12 cellular contexts compared by ENCODE assay signal in the genomic region with DNA sequence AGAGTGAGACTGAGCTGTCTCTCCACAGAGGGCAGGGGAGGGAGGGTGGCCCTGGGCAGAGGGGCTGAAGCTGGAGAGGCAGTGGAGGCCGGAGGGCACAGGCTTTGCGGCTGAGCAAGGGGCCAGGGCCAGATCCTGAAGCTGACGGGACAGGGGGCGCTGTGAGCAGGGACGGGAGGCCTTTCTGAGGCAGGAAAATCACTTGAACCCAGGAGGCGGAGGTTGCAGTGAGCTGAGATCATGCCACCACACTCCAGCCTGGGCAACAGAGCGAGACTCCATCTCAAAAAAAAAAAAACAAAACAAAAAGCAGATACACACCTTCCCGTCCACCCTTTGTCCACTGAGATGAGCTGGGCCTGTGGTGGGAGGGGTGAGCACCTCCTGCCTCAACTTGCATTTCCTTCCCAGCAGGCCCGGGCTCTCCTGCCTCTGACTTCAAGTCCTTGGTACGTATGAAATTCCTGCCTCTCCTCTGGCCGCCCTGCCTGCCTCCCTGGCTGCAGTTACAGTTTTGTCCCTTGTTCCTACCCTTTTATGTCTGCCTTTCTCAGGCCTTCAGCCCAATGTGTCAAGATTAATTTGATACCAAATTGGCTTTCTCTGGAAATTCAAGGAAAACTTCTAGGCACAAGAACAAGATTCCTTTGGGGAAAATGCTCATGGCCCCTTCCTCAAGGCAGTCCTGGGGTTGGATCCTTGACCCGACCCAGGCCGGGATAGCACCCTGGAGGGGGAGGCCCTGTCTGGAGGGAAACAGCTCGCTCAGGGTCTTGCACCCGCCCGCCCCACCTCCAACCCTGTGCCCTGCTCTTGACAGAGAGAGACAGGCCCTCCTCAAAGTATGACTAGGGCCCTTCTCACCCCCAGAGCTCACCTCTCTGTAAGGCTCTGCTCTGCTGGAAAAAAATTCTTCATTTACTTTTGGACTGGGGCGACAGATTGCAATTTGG. TPM values are rescaled to one million over a fixed set of nuclear protein-coding genes. Genes with fewer than 3 reads are reported as not detected.
DNase-seq lines count a peak whose midpoint lies in the region; ATAC-seq, FAIRE-seq and TF ChIP-seq lines count a peak whose summit lies in the region.
"Had no signal": no experiment of that assay in that cellular context is flagged by ENCODE, and none has a peak within 500 bp of the region (broad histone marks: within the 10 kb centered on the region; RNA-seq: fewer than 3 reads in every experiment).

No MANE protein-coding gene starts in this region.

- TF ChIP-seq EP300 in HepG2 (IDR thresholded peaks at IDR 0.05; ENCODE audit: low read depth in 2 of 2, low read length in 2 of 2), result no peak
- TF ChIP-seq EP300 in HepG2 (CRISPR knock-in tag; IDR thresholded peaks at IDR 0.05; ENCODE audit: borderline replicate concordance), result no peak

- no peaks in the 10 kb centered on the region for H3K79me2 ChIP-seq in HepG2 (ENCODE audit: insufficient read depth, low read length)

- H3K9ac ChIP-seq in HepG2 (ENCODE audit: insufficient read depth, low read depth, low read length), result no peak overlapping the region

- no peak for FAIRE-seq in HepG2 (lab: Jason Lieb, UNC)

- DNase-seq in cardiac muscle cell (ENCODE audit: low read depth in 1 of 2, low spot score in 1 of 2) (peak; percentile 42 to 86), right atrium auricular region (ENCODE audit: low spot score) (no peak), dedifferentiated amniotic fluid mesenchymal stem cell (ENCODE audit: extremely low spot score) (peak; percentile 67), HepG2 (ENCODE audit: low spot score) (no peak), NCI-H2227 treated with DMSO at 0.1 percent for 48 hours (lab: John Stamatoyannopoulos, UW) (no peak), SIG-M5 treated with dmso at 0.1 percent for 504 hours (lab: John Stamatoyannopoulos, UW; ENCODE audit: unreplicated experiment) (no peak)
- DNase-seq: stimulated activated CD8-positive, alpha-beta memory T cell treated with anti-CD3 and anti-CD28 coated beads, Interleukin-4, amount 100 ng/mL, for 48 hours had no signal

- no peak for TF ChIP-seq CTCF in cardiac muscle cell (IDR thresholded peaks at IDR 0.05; ENCODE audit: low read depth, low read length)
- no peak for TF ChIP-seq CTCF in right atrium auricular region (IDR thresholded peaks at IDR 0.05)
- TF ChIP-seq CTCF in HepG2 (CRISPR knock-in tag; IDR thresholded peaks at IDR 0.05), result peak; percentile 61

- no TSS peak for BruUV-seq in HepG2 (replicated peaks; lab: Mats Ljungman, UMichigan)

- H3K27me3 ChIP-seq in cardiac muscle cell (no peaks in the 10 kb centered on the region), right atrium auricular region (no peaks in the 10 kb centered on the region), HepG2 (ENCODE audit: control insufficient read depth in 1 of 2, insufficient read depth in 2 of 2, low read length in 2 of 2) (no peaks in the 10 kb centered on the region; a peak in 1 of 5 replicates)

- H3K4me2 ChIP-seq in HepG2 (ENCODE audit: low read depth, low read length), result peak overlapping the region; percentile 53

- H3K36me3 ChIP-seq in cardiac muscle cell (no peaks in the 10 kb centered on the region), right atrium auricular region (no peaks in the 10 kb centered on the region), HepG2 (replicated peaks in 1 of 2; ENCODE audit: control insufficient read depth in 1 of 2, insufficient read depth in 2 of 2, low read length in 2 of 2) (no peaks in the 10 kb centered on the region)

- 31% methylated on average over 12 of the region's 17 CpGs for WGBS in HepG2 (ENCODE audit: low lambda C conversion rate)

- no peak for TF ChIP-seq RAD21 in HepG2 (CRISPR knock-in tag; IDR thresholded peaks at IDR 0.05)

- H3K4me3 ChIP-seq in cardiac muscle cell (no peak overlapping the region), right atrium auricular region (no peak overlapping the region), HepG2 (replicated peaks in 1 of 3; ENCODE audit: insufficient read depth in 1 of 3, low read depth in 2 of 3, low read length in 3 of 3) (no peak overlapping the region)

- peak overlapping the region; percentile 88 for H3K27ac ChIP-seq in cardiac muscle cell
- peak overlapping the region in 1 of 2 donors; percentile 66 for H3K27ac ChIP-seq in right atrium auricular region
- H3K27ac ChIP-seq in HepG2 (ENCODE audit: extremely low read length, insufficient read depth, low read length), result no peak overlapping the region

- ATAC-seq in HepG2 (peak; percentile 64), HG03354 (IDR thresholded peaks at IDR 0.05; ENCODE audit: poor library complexity, severe bottlenecking, unreplicated experiment) (no peak), GM18505 (IDR thresholded peaks at IDR 0.05; ENCODE audit: unreplicated experiment) (no peak)

- intact Hi-C loops in HepG2 (cut with micrococcal nuclease; ENCODE audit: unreplicated experiment), result no loop called here

- TF ChIP-seq POLR2A in HepG2 (IDR thresholded peaks at IDR 0.05; ENCODE audit: insufficient read depth in 1 of 2, low read depth in 2 of 2, low read length in 2 of 2), result no peak
- TF ChIP-seq POLR2A in GM18505 (IDR thresholded peaks at IDR 0.05; ENCODE audit: borderline replicate concordance, extremely low read depth, insufficient read depth, insufficient read length), result no peak

- peaks cover 12% of the 10 kb centered on the region for H3K4me1 ChIP-seq in cardiac muscle cell (ENCODE audit: low read depth)
- peaks cover 0 to 34% of the 10 kb centered on the region in 2 donors for H3K4me1 ChIP-seq in right atrium auricular region
- H3K4me1 ChIP-seq in HepG2 (ENCODE audit: insufficient read depth, low read length), result peaks cover 70% of the 10 kb centered on the region

- POLR2A ChIA-PET in HepG2 (lab: Yijun Ruan, JAX), result interaction anchor here (0.9 to 2.0 kb wide), 2 partner anchors 12 to 23 kb away, joined by 3 to 6 read pairs; a partner anchor contains a TSS

- in situ Hi-C loops in HepG2 (cut with HindIII; ENCODE audit: extremely low pct_ligation_motif_present, low pct_unique_long_range_greater_than_20kb), result loop anchor here (10.0 kb wide), 1 partner anchor 283 kb away; a partner anchor contains a TSS

- H2AFZ ChIP-seq in HepG2 (ENCODE audit: low read length), result no peak overlapping the region

- no peaks in the 10 kb centered on the region for H4K20me1 ChIP-seq in HepG2 (ENCODE audit: insufficient read depth, low read length)

- H3K9me3 ChIP-seq in cardiac muscle cell (ENCODE audit: low read depth), result no peaks in the 10 kb centered on the region
- H3K9me3 ChIP-seq in right atrium auricular region, result no peaks in the 10 kb centered on the region
- H3K9me3 ChIP-seq in HepG2 (ENCODE audit: low read length), result no peaks in the 10 kb centered on the region

- CTCF ChIA-PET in HepG2 (lab: Yijun Ruan, JAX; ENCODE audit: low intra/inter-chr PET ratio, low total read pairs), result no interaction called here

RNA-seq across cellular contexts. Expression of a gene that starts 11.2 kb away (rescaled TPM):
- 28.8 and 44.2 TPM in 2 replicates for total RNA-seq in cardiac muscle cell
- polyA plus RNA-seq in cardiac muscle cell, result 51.9 and 65.5 TPM in 2 replicates
- total RNA-seq in right atrium auricular region, result 10 to 100 TPM; 21.9 to 41.1 TPM
- 1.9 and 3.9 TPM in 2 replicates for total RNA-seq in HepG2 (2016; rRNA removed; fragmentation: Illumina TruSeq; extraction: Trizol)
- 1.3 and 1.4 TPM in 2 replicates for total RNA-seq in HepG2 (2016; cell fraction: cytosol; rRNA removed; fragmentation: Illumina TruSeq; extraction: Trizol; ENCODE audit: low read depth)
- 1.4 and 3.5 TPM in 2 replicates for total RNA-seq in HepG2 (2016; cell fraction: insoluble cytoplasmic fraction; rRNA removed; fragmentation: Illumina TruSeq; extraction: Trizol)
- total RNA-seq in HepG2 (2016; cell fraction: membrane; rRNA removed; fragmentation: Illumina TruSeq; extraction: Trizol), result 2.8 TPM in 2 replicates
- 5.1 and 8.0 TPM in 2 replicates for total RNA-seq in HepG2 (2016; cell fraction: nucleus; rRNA removed; fragmentation: Illumina TruSeq; extraction: Trizol)
- 15.1 and 16.4 TPM in 2 replicates for polyA plus RNA-seq in HepG2 (2011; rRNA removed)
- polyA plus RNA-seq in HepG2 (2011; cell fraction: cytosol; rRNA removed), result 7.9 and 8.3 TPM in 2 replicates
- 81.6 and 99.7 TPM in 2 replicates for polyA plus RNA-seq in HepG2 (2011; cell fraction: nucleus; rRNA removed)
- polyA plus RNA-seq in HepG2 (2012), result 6.4 and 10.9 TPM in 2 replicates
- polyA plus RNA-seq in HepG2 (2016; cell fraction: cytosol; fragmentation: Illumina TruSeq; extraction: Trizol; ENCODE audit: low read depth), result 0.93 and 1.3 TPM in 2 replicates
- polyA plus RNA-seq in HepG2 (2016; cell fraction: insoluble cytoplasmic fraction; fragmentation: Illumina TruSeq; extraction: Trizol; ENCODE audit: low read depth), result 4.0 and 4.2 TPM in 2 replicates
- polyA plus RNA-seq in HepG2 (2016; cell fraction: membrane; fragmentation: Illumina TruSeq; extraction: Trizol; ENCODE audit: low read depth), result 3.3 and 3.7 TPM in 2 replicates
- 32.6 and 38.0 TPM in 2 replicates for polyA plus RNA-seq in HepG2 (2016; cell fraction: nucleus; fragmentation: Illumina TruSeq; extraction: Trizol; ENCODE audit: insufficient read depth, low read depth)
- 5.9 and 8.8 TPM in 2 replicates for polyA minus RNA-seq in HepG2 (2011; rRNA and poly(A)+ RNA removed; ENCODE audit: low replicate concordance)
- 5.3 and 6.0 TPM in 2 replicates for polyA minus RNA-seq in HepG2 (2011; cell fraction: cytosol; rRNA and poly(A)+ RNA removed)
- 9.4 TPM in 2 replicates for polyA minus RNA-seq in HepG2 (2011; cell fraction: nucleus; rRNA and poly(A)+ RNA removed)
- total RNA-seq: B cell had no signal
- polyA plus RNA-seq: neural cell had no signal

RNA-seq across cellular contexts. Expression of a gene that starts 22.5 kb away (rescaled TPM):
- total RNA-seq in cardiac muscle cell (3.9 TPM in 1 of 2 replicates, not detected in the other), right atrium auricular region (not detected), HepG2 (2016; rRNA removed; fragmentation: Illumina TruSeq; extraction: Trizol) (0.71 TPM in 1 of 2 replicates, not detected in the other)
- polyA plus RNA-seq in cardiac muscle cell (4.7 and 6.2 TPM in 2 replicates), HepG2 (2011; rRNA removed) (0.20 and 0.33 TPM in 2 replicates)
- 1.2 and 1.9 TPM in 2 replicates for total RNA-seq in HepG2 (2016; cell fraction: cytosol; rRNA removed; fragmentation: Illumina TruSeq; extraction: Trizol; ENCODE audit: low read depth)
- total RNA-seq in HepG2 (2016; cell fraction: insoluble cytoplasmic fraction; rRNA removed; fragmentation: Illumina TruSeq; extraction: Trizol), result 0.40 and 1.6 TPM in 2 replicates
- total RNA-seq in HepG2 (2016; cell fraction: membrane; rRNA removed; fragmentation: Illumina TruSeq; extraction: Trizol), result 1.9 and 2.4 TPM in 2 replicates
- total RNA-seq in HepG2 (2016; cell fraction: nucleus; rRNA removed; fragmentation: Illumina TruSeq; extraction: Trizol), result 0.84 TPM in 1 of 2 replicates, not detected in the other
- polyA plus RNA-seq in HepG2 (2011; cell fraction: cytosol; rRNA removed), result 0.48 TPM in 1 of 2 replicates, not detected in the other
- polyA plus RNA-seq in HepG2 (2011; cell fraction: nucleus; rRNA removed), result 0.45 TPM in 1 of 2 replicates, not detected in the other
- polyA plus RNA-seq in HepG2 (2012), result 0.41 and 0.44 TPM in 2 replicates
- 1.0 and 1.6 TPM in 2 replicates for polyA plus RNA-seq in HepG2 (2016; cell fraction: cytosol; fragmentation: Illumina TruSeq; extraction: Trizol; ENCODE audit: low read depth)
- 0.53 and 1.0 TPM in 2 replicates for polyA plus RNA-seq in HepG2 (2016; cell fraction: insoluble cytoplasmic fraction; fragmentation: Illumina TruSeq; extraction: Trizol; ENCODE audit: low read depth)
- 0.48 and 1.3 TPM in 2 replicates for polyA plus RNA-seq in HepG2 (2016; cell fraction: membrane; fragmentation: Illumina TruSeq; extraction: Trizol; ENCODE audit: low read depth)
- 3.8 and 3.9 TPM in 2 replicates for polyA plus RNA-seq in HepG2 (2016; cell fraction: nucleus; fragmentation: Illumina TruSeq; extraction: Trizol; ENCODE audit: insufficient read depth, low read depth)
- polyA minus RNA-seq in HepG2 (2011; rRNA and poly(A)+ RNA removed; ENCODE audit: low replicate concordance), result not detected in 2 replicates
- polyA minus RNA-seq in HepG2 (2011; cell fraction: cytosol; rRNA and poly(A)+ RNA removed), result not detected in 2 replicates
- polyA minus RNA-seq in HepG2 (2011; cell fraction: nucleus; rRNA and poly(A)+ RNA removed), result 1.6 TPM in 1 of 2 replicates, not detected in the other
- total RNA-seq: dermis microvascular lymphatic vessel endothelial cell had no signal
- polyA plus RNA-seq: neural cell had no signal

RNA-seq across cellular contexts. Expression of a gene that starts 30.1 kb away (rescaled TPM):
- total RNA-seq in cardiac muscle cell (0.78 and 1.9 TPM in 2 replicates), right atrium auricular region (10 to 100 TPM; 28.6 to 37.2 TPM), HepG2 (2016; rRNA removed; fragmentation: Illumina TruSeq; extraction: Trizol) (0.13 and 0.42 TPM in 2 replicates)
- polyA plus RNA-seq in cardiac muscle cell (1.9 and 2.9 TPM in 2 replicates), HepG2 (2011; rRNA removed) (1.0 and 1.4 TPM in 2 replicates)
- total RNA-seq in HepG2 (2016; cell fraction: cytosol; rRNA removed; fragmentation: Illumina TruSeq; extraction: Trizol; ENCODE audit: low read depth), result 0.20 and 0.26 TPM in 2 replicates
- total RNA-seq in HepG2 (2016; cell fraction: insoluble cytoplasmic fraction; rRNA removed; fragmentation: Illumina TruSeq; extraction: Trizol), result 0.32 TPM in 1 of 2 replicates, not detected in the other
- 0.19 and 0.31 TPM in 2 replicates for total RNA-seq in HepG2 (2016; cell fraction: membrane; rRNA removed; fragmentation: Illumina TruSeq; extraction: Trizol)
- total RNA-seq in HepG2 (2016; cell fraction: nucleus; rRNA removed; fragmentation: Illumina TruSeq; extraction: Trizol), result 0.53 and 0.84 TPM in 2 replicates
- polyA plus RNA-seq in HepG2 (2011; cell fraction: cytosol; rRNA removed), result 0.47 and 0.51 TPM in 2 replicates
- polyA plus RNA-seq in HepG2 (2011; cell fraction: nucleus; rRNA removed), result 4.9 and 5.0 TPM in 2 replicates
- polyA plus RNA-seq in HepG2 (2012), result 0.64 and 1.1 TPM in 2 replicates
- 0.29 and 0.53 TPM in 2 replicates for polyA plus RNA-seq in HepG2 (2016; cell fraction: cytosol; fragmentation: Illumina TruSeq; extraction: Trizol; ENCODE audit: low read depth)
- 0.15 TPM in 1 of 2 replicates, not detected in the other for polyA plus RNA-seq in HepG2 (2016; cell fraction: insoluble cytoplasmic fraction; fragmentation: Illumina TruSeq; extraction: Trizol; ENCODE audit: low read depth)
- polyA plus RNA-seq in HepG2 (2016; cell fraction: membrane; fragmentation: Illumina TruSeq; extraction: Trizol; ENCODE audit: low read depth), result 0.24 and 0.42 TPM in 2 replicates
- polyA plus RNA-seq in HepG2 (2016; cell fraction: nucleus; fragmentation: Illumina TruSeq; extraction: Trizol; ENCODE audit: insufficient read depth, low read depth), result 3.5 TPM in 2 replicates
- 0.20 and 8.4 TPM in 2 replicates for polyA minus RNA-seq in HepG2 (2011; rRNA and poly(A)+ RNA removed; ENCODE audit: low replicate concordance)
- 0.69 TPM in 1 of 2 replicates, not detected in the other for polyA minus RNA-seq in HepG2 (2011; cell fraction: cytosol; rRNA and poly(A)+ RNA removed)
- polyA minus RNA-seq in HepG2 (2011; cell fraction: nucleus; rRNA and poly(A)+ RNA removed), result 0.90 and 0.99 TPM in 2 replicates

RNA-seq across cellular contexts. Expression of a gene that starts 41.4 kb away (rescaled TPM):
- total RNA-seq in cardiac muscle cell, result 96.5 and 101 TPM in 2 replicates
- 61.2 and 65.2 TPM in 2 replicates for polyA plus RNA-seq in cardiac muscle cell
- 100 to 1,000 TPM in 1 of 2 donors, 10 to 100 TPM in 1; 96.7 to 146 TPM for total RNA-seq in right atrium auricular region
- 113 and 125 TPM in 2 replicates for total RNA-seq in HepG2 (2016; rRNA removed; fragmentation: Illumina TruSeq; extraction: Trizol)
- total RNA-seq in HepG2 (2016; cell fraction: cytosol; rRNA removed; fragmentation: Illumina TruSeq; extraction: Trizol; ENCODE audit: low read depth), result 16.3 and 19.0 TPM in 2 replicates
- 108 and 127 TPM in 2 replicates for total RNA-seq in HepG2 (2016; cell fraction: insoluble cytoplasmic fraction; rRNA removed; fragmentation: Illumina TruSeq; extraction: Trizol)
- total RNA-seq in HepG2 (2016; cell fraction: membrane; rRNA removed; fragmentation: Illumina TruSeq; extraction: Trizol), result 41.9 and 48.9 TPM in 2 replicates
- total RNA-seq in HepG2 (2016; cell fraction: nucleus; rRNA removed; fragmentation: Illumina TruSeq; extraction: Trizol), result 150 and 151 TPM in 2 replicates
- 69.5 and 70.6 TPM in 2 replicates for polyA plus RNA-seq in HepG2 (2011; rRNA removed)
- 40.6 and 51.3 TPM in 2 replicates for polyA plus RNA-seq in HepG2 (2011; cell fraction: cytosol; rRNA removed)
- 127 and 138 TPM in 2 replicates for polyA plus RNA-seq in HepG2 (2011; cell fraction: nucleus; rRNA removed)
- 59.5 and 80.1 TPM in 2 replicates for polyA plus RNA-seq in HepG2 (2012)
- polyA plus RNA-seq in HepG2 (2016; cell fraction: cytosol; fragmentation: Illumina TruSeq; extraction: Trizol; ENCODE audit: low read depth), result 5.6 and 6.4 TPM in 2 replicates
- 99.4 and 100.0 TPM in 2 replicates for polyA plus RNA-seq in HepG2 (2016; cell fraction: insoluble cytoplasmic fraction; fragmentation: Illumina TruSeq; extraction: Trizol; ENCODE audit: low read depth)
- polyA plus RNA-seq in HepG2 (2016; cell fraction: membrane; fragmentation: Illumina TruSeq; extraction: Trizol; ENCODE audit: low read depth), result 21.9 and 23.4 TPM in 2 replicates
- polyA plus RNA-seq in HepG2 (2016; cell fraction: nucleus; fragmentation: Illumina TruSeq; extraction: Trizol; ENCODE audit: insufficient read depth, low read depth), result 207 and 216 TPM in 2 replicates
- polyA minus RNA-seq in HepG2 (2011; rRNA and poly(A)+ RNA removed; ENCODE audit: low replicate concordance), result 65.4 and 90.8 TPM in 2 replicates
- polyA minus RNA-seq in HepG2 (2011; cell fraction: cytosol; rRNA and poly(A)+ RNA removed), result 72.9 and 73.2 TPM in 2 replicates
- 152 and 196 TPM in 2 replicates for polyA minus RNA-seq in HepG2 (2011; cell fraction: nucleus; rRNA and poly(A)+ RNA removed)

RNA-seq across cellular contexts. Expression of a gene that starts 50.8 kb away (rescaled TPM):
- total RNA-seq in cardiac muscle cell (34.5 and 35.7 TPM in 2 replicates), right atrium auricular region (10 to 100 TPM; 10.5 to 18.1 TPM), HepG2 (2016; rRNA removed; fragmentation: Illumina TruSeq; extraction: Trizol) (18.9 and 22.8 TPM in 2 replicates)
- polyA plus RNA-seq in cardiac muscle cell (46.8 and 62.5 TPM in 2 replicates), HepG2 (2011; rRNA removed) (21.3 and 23.6 TPM in 2 replicates)
- 8.4 and 12.5 TPM in 2 replicates for total RNA-seq in HepG2 (2016; cell fraction: cytosol; rRNA removed; fragmentation: Illumina TruSeq; extraction: Trizol; ENCODE audit: low read depth)
- total RNA-seq in HepG2 (2016; cell fraction: insoluble cytoplasmic fraction; rRNA removed; fragmentation: Illumina TruSeq; extraction: Trizol), result 15.6 and 22.5 TPM in 2 replicates
- total RNA-seq in HepG2 (2016; cell fraction: membrane; rRNA removed; fragmentation: Illumina TruSeq; extraction: Trizol), result 6.5 and 7.5 TPM in 2 replicates
- 16.0 and 18.6 TPM in 2 replicates for total RNA-seq in HepG2 (2016; cell fraction: nucleus; rRNA removed; fragmentation: Illumina TruSeq; extraction: Trizol)
- polyA plus RNA-seq in HepG2 (2011; cell fraction: cytosol; rRNA removed), result 17.2 and 22.5 TPM in 2 replicates
- 28.5 and 36.4 TPM in 2 replicates for polyA plus RNA-seq in HepG2 (2011; cell fraction: nucleus; rRNA removed)
- polyA plus RNA-seq in HepG2 (2012), result 11.0 and 12.1 TPM in 2 replicates
- polyA plus RNA-seq in HepG2 (2016; cell fraction: cytosol; fragmentation: Illumina TruSeq; extraction: Trizol; ENCODE audit: low read depth), result 2.0 and 3.5 TPM in 2 replicates
- polyA plus RNA-seq in HepG2 (2016; cell fraction: insoluble cytoplasmic fraction; fragmentation: Illumina TruSeq; extraction: Trizol; ENCODE audit: low read depth), result 16.5 and 17.4 TPM in 2 replicates
- 4.3 and 5.2 TPM in 2 replicates for polyA plus RNA-seq in HepG2 (2016; cell fraction: membrane; fragmentation: Illumina TruSeq; extraction: Trizol; ENCODE audit: low read depth)
- polyA plus RNA-seq in HepG2 (2016; cell fraction: nucleus; fragmentation: Illumina TruSeq; extraction: Trizol; ENCODE audit: insufficient read depth, low read depth), result 24.5 and 28.0 TPM in 2 replicates
- polyA minus RNA-seq in HepG2 (2011; rRNA and poly(A)+ RNA removed; ENCODE audit: low replicate concordance), result 22.4 and 80.2 TPM in 2 replicates
- polyA minus RNA-seq in HepG2 (2011; cell fraction: cytosol; rRNA and poly(A)+ RNA removed), result 6.8 and 10.1 TPM in 2 replicates
- polyA minus RNA-seq in HepG2 (2011; cell fraction: nucleus; rRNA and poly(A)+ RNA removed), result 20.9 and 25.6 TPM in 2 replicates

Comparison
In these comparisons a context has a peak if more than half of its experiments do, and no peak if none do; other contexts are left out.
1. DNase-seq: peak in cardiac muscle cell (2 of 2) and dedifferentiated amniotic fluid mesenchymal stem cell (single experiment); none in right atrium auricular region (single experiment), HepG2 (single experiment), NCI-H2227 treated with DMSO at 0.1 percent for 48 hours (single experiment) and SIG-M5 treated with dmso at 0.1 percent for 504 hours (single experiment).
2. RNA of a gene that starts 30.1 kb away (total RNA-seq): 28.6 to 37.2 TPM in right atrium auricular region; 0.78 to 1.9 TPM in cardiac muscle cell and 0.13 to 0.84 TPM in HepG2; every median in the first group is over 10 times any median in the second.